In genomic region chr2:75580156-75580555, GRCh38 we compare ENCODE assay signal across 7 cellular contexts.
"Had no signal": no experiment of that assay in that cellular context is flagged by ENCODE, and none has a peak within 500 bp of the region (broad histone marks: within the 10 kb centered on the region; RNA-seq: fewer than 3 reads in every experiment).

No MANE protein-coding gene starts in this region.

- H3K4me3 ChIP-seq: GM12878 had no signal

- ATAC-seq: GM12878 had no signal

- DNase-seq: GDM1, GF-D8 had no signal

- FAIRE-seq: G401.6, GM12878, GM12891, GM12892, GM18507 had no signal
